In genomic region chr4:10013722-10014121, GRCh38 we compare ENCODE assay signal across 8 cellular contexts. TPM values are rescaled to one million over a fixed set of nuclear protein-coding genes. Genes with fewer than 3 reads are reported as not detected.
DNase-seq lines count a peak whose midpoint lies in the region; ATAC-seq and TF ChIP-seq lines count a peak whose summit lies in the region.

No MANE protein-coding gene starts in this region.

- peaks cover 69 to 82% of the 10 kb centered on the region in 2 donors for H3K36me3 Mint-ChIP-seq in CD14-positive monocyte
- H3K36me3 Mint-ChIP-seq in chondrocyte (ENCODE audit: low read depth), result no peaks in the 10 kb centered on the region
- peaks cover 3% of the 10 kb centered on the region for H3K36me3 Mint-ChIP-seq in effector memory CD8-positive, alpha-beta T cell (ENCODE audit: insufficient read depth)

- no peak for DNase-seq in CD14-positive monocyte (ENCODE audit: low spot score)
- DNase-seq in Panc1 (ENCODE audit: low read depth, low spot score), result no peak
- no peak for DNase-seq in chondrocyte (ENCODE audit: low spot score)
- DNase-seq in mucosa of gallbladder (ENCODE audit: low spot score), result peak; percentile 46
- DNase-seq in effector memory CD8-positive, alpha-beta T cell, result no peak

- H3K27me3 ChIP-seq in Panc1 (ENCODE audit: control insufficient read depth, insufficient read depth, low read length), result no peaks in the 10 kb centered on the region

- H3K27me3 Mint-ChIP-seq in CD14-positive monocyte (ENCODE audit: low read depth in 3 of 3) (no peaks in the 10 kb centered on the region), chondrocyte (ENCODE audit: low read depth) (peaks cover 15% of the 10 kb centered on the region)
- H3K27me3 Mint-ChIP-seq in effector memory CD8-positive, alpha-beta T cell, result no peaks in the 10 kb centered on the region

- TF ChIP-seq CTCF in CD14-positive monocyte (IDR thresholded peaks at IDR 0.05) (peak; percentile 37), Panc1 (IDR thresholded peaks at IDR 0.05) (peak; percentile 70), chondrocyte (IDR thresholded peaks at IDR 0.05) (peak; percentile 65)

- POLR2A ChIA-PET in Panc1 (lab: Charles Lee), result no interaction called here

- no peak overlapping the region for H3K4me3 ChIP-seq in Panc1 (ENCODE audit: low read depth in 2 of 2, low read length in 2 of 2)

- intact Hi-C loops in CD14-positive monocyte (cut with micrococcal nuclease), result no loop called here
- intact Hi-C loops in Panc1 (cut with micrococcal nuclease; ENCODE audit: unreplicated experiment), result no loop called here

- no peaks in the 10 kb centered on the region for H3K36me3 ChIP-seq in Panc1 (ENCODE audit: control insufficient read depth, insufficient read depth, low read length)

- no peak overlapping the region for H3K4me3 Mint-ChIP-seq in CD14-positive monocyte
- H3K4me3 Mint-ChIP-seq in chondrocyte (ENCODE audit: unreplicated experiment), result no peak overlapping the region
- no peak overlapping the region for H3K4me3 Mint-ChIP-seq in effector memory CD8-positive, alpha-beta T cell

- CTCF ChIA-PET in Panc1 (lab: Charles Lee), result interaction anchor here (0.6 to 3.0 kb wide), 5 partner anchors 237 to 517 kb away, joined by 3 to 13 read pairs (median 4); no protein-coding TSS in a partner anchor

- H3K27ac Mint-ChIP-seq in CD14-positive monocyte, result peak overlapping the region in 1 of 7 donors; percentile 24
- H3K27ac Mint-ChIP-seq in chondrocyte (ENCODE audit: unreplicated experiment), result no peak overlapping the region
- H3K27ac Mint-ChIP-seq in effector memory CD8-positive, alpha-beta T cell, result no peak overlapping the region

- no peaks in the 10 kb centered on the region for H3K9me3 Mint-ChIP-seq in CD14-positive monocyte
- no peaks in the 10 kb centered on the region for H3K9me3 Mint-ChIP-seq in chondrocyte (ENCODE audit: low read depth)
- no peaks in the 10 kb centered on the region for H3K9me3 Mint-ChIP-seq in effector memory CD8-positive, alpha-beta T cell

- peaks cover 32% of the 10 kb centered on the region for H3K4me1 ChIP-seq in Panc1 (ENCODE audit: control insufficient read depth, insufficient read depth, low read length)

- no TSS peak for BruUV-seq in Panc1 (replicated peaks; lab: Mats Ljungman, UMichigan)

- ATAC-seq in GM18870 (IDR thresholded peaks at IDR 0.05; ENCODE audit: unreplicated experiment), result peak; percentile 56
- peak; percentile 41 for ATAC-seq in HG03469 (IDR thresholded peaks at IDR 0.05; ENCODE audit: unreplicated experiment)
- ATAC-seq in Panc1, result peak; percentile 90
- ATAC-seq in HG03457 (IDR thresholded peaks at IDR 0.05; ENCODE audit: unreplicated experiment), result no peak
- no peak for ATAC-seq in effector memory CD8-positive, alpha-beta T cell (replicated peaks)

- peak overlapping the region; percentile 76 for H3K27ac ChIP-seq in Panc1 (ENCODE audit: low read length)

- H3K9me3 ChIP-seq in Panc1 (ENCODE audit: control insufficient read depth, insufficient read depth, low read depth, low read length), result no peaks in the 10 kb centered on the region

- in situ Hi-C loops in Panc1 (cut with HindIII; ENCODE audit: low pct_unique_long_range_greater_than_20kb, low sequenced_read_pairs), result no loop called here

- peaks cover 36% of the 10 kb centered on the region for H3K4me1 Mint-ChIP-seq in CD14-positive monocyte
- peaks cover 4% of the 10 kb centered on the region for H3K4me1 Mint-ChIP-seq in chondrocyte (ENCODE audit: low read depth)
- H3K4me1 Mint-ChIP-seq in effector memory CD8-positive, alpha-beta T cell (ENCODE audit: low read depth in 2 of 2), result peaks cover 4 to 5% of the 10 kb centered on the region in 2 donors

RNA-seq across cellular contexts. Expression of gene SLC2A9, which starts 7.6 kb away (rescaled TPM):
- polyA plus RNA-seq in CD14-positive monocyte, result 10 to 100 TPM; 34.7 to 38.6 TPM
- total RNA-seq in Panc1 (2021; ENCODE audit: unreplicated experiment), result 3.5 TPM
- 3.5 TPM for polyA plus RNA-seq in Panc1 (2012; ENCODE audit: insufficient read length)
- total RNA-seq in chondrocyte, result 0.72 to 0.95 TPM in 2 of 3 replicates, not detected in the other
- 10.4 TPM for total RNA-seq in mucosa of gallbladder

Comparison
In these comparisons a context has a peak if more than half of its experiments do, and no peak if none do; other contexts are left out.
1. ATAC-seq: peak in GM18870 (single experiment), HG03469 (single experiment) and Panc1 (single experiment); none in HG03457 (single experiment) and effector memory CD8-positive, alpha-beta T cell (single experiment).
2. Peak in every context shown above with its lines, with median percentiles within 50 percentile points of each other: CTCF ChIP-seq.